Comparison of ENCODE assay signal across 21 cellular contexts in the genomic region with DNA sequence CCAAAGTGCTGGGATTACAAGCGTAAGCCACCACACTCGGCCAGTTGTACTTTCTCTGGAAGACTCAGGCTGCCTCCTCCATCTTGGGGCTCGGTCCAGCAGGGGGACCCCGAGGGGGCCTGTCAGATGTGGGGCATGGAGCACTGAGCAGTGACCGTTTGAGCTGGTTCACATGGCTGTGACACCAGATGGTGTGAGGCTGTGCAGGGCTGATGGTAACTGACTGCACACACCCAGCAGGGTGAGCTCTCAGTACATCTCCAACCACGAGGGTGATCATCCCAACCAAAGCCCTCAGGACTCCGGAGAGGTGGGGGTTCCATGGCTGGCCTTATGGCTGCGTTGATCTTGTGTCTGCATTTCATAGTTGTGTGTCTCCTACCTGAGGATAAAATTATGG.
DNase-seq lines count a peak whose midpoint lies in the region; ATAC-seq, FAIRE-seq and TF ChIP-seq lines count a peak whose summit lies in the region.
"Had no signal": no experiment of that assay in that cellular context is flagged by ENCODE, and none has a peak within 500 bp of the region (broad histone marks: within the 10 kb centered on the region; RNA-seq: fewer than 3 reads in every experiment).

No MANE protein-coding gene starts in this region.

- no peak for FAIRE-seq in kidney (lab: Jason Lieb, UNC)
- FAIRE-seq: GM19239 had no signal

- no peaks in the 10 kb centered on the region for H3K9me3 Mint-ChIP-seq in activated CD8-positive, alpha-beta T cell treated with anti-CD3 and anti-CD28 coated beads, Interleukin-2, amount 10 ng/mL, durations not matched to agents 7 days and 5 days (ENCODE audit: insufficient read depth)
- H3K9me3 Mint-ChIP-seq in activated CD8-positive, alpha-beta T cell treated with anti-CD3 and anti-CD28 coated beads for 36 hours, result no peaks in the 10 kb centered on the region
- H3K9me3 Mint-ChIP-seq in activated T-helper 2 cell treated with anti-CD3 and anti-CD28 coated beads, Interferon-gamma antibody, Interleukin-2, Interleukin-4, amounts not matched to agents 10 μg/mL and 5 μg/mL and 100 μg/mL, durations not matched to agents 14 hours and 24 hours and 36 hours, result no peaks in the 10 kb centered on the region

- no peaks in the 10 kb centered on the region for H3K36me3 ChIP-seq in kidney (ENCODE audit: control insufficient read depth in 1 of 2, insufficient read depth in 2 of 2, low read length in 2 of 2)
- H3K36me3 ChIP-seq: MG63 had no signal

- H3K27ac ChIP-seq in kidney (ENCODE audit: low read depth in 2 of 2, low read length in 2 of 2), result no peak overlapping the region

- H3K4me3 Mint-ChIP-seq in activated CD8-positive, alpha-beta T cell treated with anti-CD3 and anti-CD28 coated beads, Interleukin-2, amount 10 ng/mL, durations not matched to agents 7 days and 5 days, result no peak overlapping the region
- H3K4me3 Mint-ChIP-seq in activated CD8-positive, alpha-beta T cell treated with anti-CD3 and anti-CD28 coated beads for 36 hours, result no peak overlapping the region
- no peak overlapping the region for H3K4me3 Mint-ChIP-seq in activated T-helper 2 cell treated with anti-CD3 and anti-CD28 coated beads, Interferon-gamma antibody, Interleukin-2, Interleukin-4, amounts not matched to agents 10 μg/mL and 5 μg/mL and 100 μg/mL, durations not matched to agents 14 hours and 24 hours and 36 hours (ENCODE audit: low read depth)
- H3K4me3 Mint-ChIP-seq: B cell; CD4-positive, CD25-positive, alpha-beta regulatory T cell had no signal

- H3K4me1 ChIP-seq in kidney (ENCODE audit: control insufficient read depth in 1 of 2, insufficient read depth in 1 of 2, low read depth in 1 of 2, low read length in 2 of 2), result peaks cover 0 to 4% of the 10 kb centered on the region in 2 donors

- no peak for TF ChIP-seq CTCF in activated CD8-positive, alpha-beta T cell treated with anti-CD3 and anti-CD28 coated beads for 36 hours (IDR thresholded peaks at IDR 0.05)
- no peak for TF ChIP-seq CTCF in kidney (IDR thresholded peaks at IDR 0.05; ENCODE audit: borderline replicate concordance, extremely low read depth, insufficient read depth)

- H3K27ac Mint-ChIP-seq in activated CD8-positive, alpha-beta T cell treated with anti-CD3 and anti-CD28 coated beads, Interleukin-2, amount 10 ng/mL, durations not matched to agents 7 days and 5 days, result no peak overlapping the region
- H3K27ac Mint-ChIP-seq in activated CD8-positive, alpha-beta T cell treated with anti-CD3 and anti-CD28 coated beads for 36 hours, result no peak overlapping the region
- H3K27ac Mint-ChIP-seq in activated T-helper 2 cell treated with anti-CD3 and anti-CD28 coated beads, Interferon-gamma antibody, Interleukin-2, Interleukin-4, amounts not matched to agents 10 μg/mL and 5 μg/mL and 100 μg/mL, durations not matched to agents 14 hours and 24 hours and 36 hours, result no peak overlapping the region
- H3K27ac Mint-ChIP-seq: B cell had no signal

- POLR2A ChIA-PET in activated CD8-positive, alpha-beta T cell treated with anti-CD3 and anti-CD28 coated beads, Interleukin-2, amount 10 ng/mL, durations not matched to agents 7 days and 5 days (lab: Charles Lee), result interaction anchor here (1.5 kb wide), 1 partner anchor 11 kb away, joined by 3 read pairs; no protein-coding TSS in a partner anchor
- POLR2A ChIA-PET in activated CD8-positive, alpha-beta T cell treated with anti-CD3 and anti-CD28 coated beads for 36 hours (lab: Charles Lee), result interaction anchor here (1.0 kb wide), 1 partner anchor 14 kb away, joined by 3 read pairs; no protein-coding TSS in a partner anchor

- H3K36me3 Mint-ChIP-seq in activated CD8-positive, alpha-beta T cell treated with anti-CD3 and anti-CD28 coated beads, Interleukin-2, amount 10 ng/mL, durations not matched to agents 7 days and 5 days (ENCODE audit: low read depth), result no peaks in the 10 kb centered on the region
- H3K36me3 Mint-ChIP-seq in activated CD8-positive, alpha-beta T cell treated with anti-CD3 and anti-CD28 coated beads for 36 hours (ENCODE audit: low read depth), result no peaks in the 10 kb centered on the region
- H3K36me3 Mint-ChIP-seq in activated T-helper 2 cell treated with anti-CD3 and anti-CD28 coated beads, Interferon-gamma antibody, Interleukin-2, Interleukin-4, amounts not matched to agents 10 μg/mL and 5 μg/mL and 100 μg/mL, durations not matched to agents 14 hours and 24 hours and 36 hours (ENCODE audit: low read depth), result no peaks in the 10 kb centered on the region
- H3K36me3 Mint-ChIP-seq: CD4-positive, CD25-positive, alpha-beta regulatory T cell had no signal

- intact Hi-C loops in activated CD8-positive, alpha-beta T cell treated with anti-CD3 and anti-CD28 coated beads for 36 hours (cut with micrococcal nuclease), result no loop called here
- intact Hi-C loops in activated T-helper 2 cell treated with anti-CD3 and anti-CD28 coated beads, Interferon-gamma antibody, Interleukin-2, Interleukin-4, amounts not matched to agents 10 μg/mL and 5 μg/mL and 100 μg/mL, durations not matched to agents 14 hours and 24 hours and 36 hours (cut with micrococcal nuclease), result no loop called here
- intact Hi-C loops in kidney (cut with DNase I), result no loop called here

- no peak overlapping the region for H3K9ac ChIP-seq in kidney (ENCODE audit: low read length in 2 of 2)
- H3K9ac ChIP-seq: SK-N-SH had no signal

- CTCF ChIA-PET in activated CD8-positive, alpha-beta T cell treated with anti-CD3 and anti-CD28 coated beads, Interleukin-2, amount 10 ng/mL, durations not matched to agents 7 days and 5 days (lab: Charles Lee), result no interaction called here
- CTCF ChIA-PET in activated CD8-positive, alpha-beta T cell treated with anti-CD3 and anti-CD28 coated beads for 36 hours (lab: Charles Lee), result interaction anchor here (1.3 kb wide), 1 partner anchor 11 kb away, joined by 3 read pairs; no protein-coding TSS in a partner anchor

- DNase-seq in activated CD8-positive, alpha-beta T cell treated with anti-CD3 and anti-CD28 coated beads, Interleukin-2, amount 10 ng/mL, durations not matched to agents 7 days and 5 days, result peak; percentile 7
- no peak for DNase-seq in activated CD8-positive, alpha-beta T cell treated with anti-CD3 and anti-CD28 coated beads for 36 hours
- DNase-seq in activated T-helper 2 cell treated with anti-CD3 and anti-CD28 coated beads, Interferon-gamma antibody, Interleukin-2, Interleukin-4, amounts not matched to agents 10 μg/mL and 5 μg/mL and 100 μg/mL, durations not matched to agents 14 hours and 24 hours and 36 hours (ENCODE audit: low spot score), result peak; percentile 6
- DNase-seq in kidney, result peak; percentile 59
- no peak for DNase-seq in NCI-H2171 treated with DMSO at 0.1 percent for 48 hours (lab: John Stamatoyannopoulos, UW)
- no peak for DNase-seq in T-helper 9 cell
- DNase-seq in NCI-H226, result no peak
- DNase-seq: CD4-positive, CD25-positive, alpha-beta regulatory T cell; COR-L47; DMS79; MG63; NCI-H1048; NCI-H1417 treated with DMSO at 0.1 percent for 48 hours; NCI-H1930; NCI-H2227 treated with DMSO at 0.1 percent for 48 hours; NCI-H510A treated with DMSO at 0.1 percent for 48 hours; NCI-H748 treated with DMSO at 0.1 percent for 48 hours; SIG-M5 had no signal

- ATAC-seq in activated CD8-positive, alpha-beta T cell treated with anti-CD3 and anti-CD28 coated beads, Interleukin-2, amount 10 ng/mL, durations not matched to agents 7 days and 5 days, result no peak
- ATAC-seq in activated CD8-positive, alpha-beta T cell treated with anti-CD3 and anti-CD28 coated beads for 36 hours, result no peak

- peaks cover 7% of the 10 kb centered on the region for H3K4me1 Mint-ChIP-seq in activated CD8-positive, alpha-beta T cell treated with anti-CD3 and anti-CD28 coated beads, Interleukin-2, amount 10 ng/mL, durations not matched to agents 7 days and 5 days (ENCODE audit: low read depth)
- H3K4me1 Mint-ChIP-seq in activated CD8-positive, alpha-beta T cell treated with anti-CD3 and anti-CD28 coated beads for 36 hours (ENCODE audit: low read depth), result peaks cover 12% of the 10 kb centered on the region
- no peaks in the 10 kb centered on the region for H3K4me1 Mint-ChIP-seq in activated T-helper 2 cell treated with anti-CD3 and anti-CD28 coated beads, Interferon-gamma antibody, Interleukin-2, Interleukin-4, amounts not matched to agents 10 μg/mL and 5 μg/mL and 100 μg/mL, durations not matched to agents 14 hours and 24 hours and 36 hours (ENCODE audit: low read depth)
- H3K4me1 Mint-ChIP-seq: B cell had no signal

- H3K9me3 ChIP-seq in kidney (ENCODE audit: control insufficient read depth in 1 of 2, low read length in 2 of 2), result no peaks in the 10 kb centered on the region
- H3K9me3 ChIP-seq: MG63, SK-N-SH had no signal

- H3K27me3 Mint-ChIP-seq in activated CD8-positive, alpha-beta T cell treated with anti-CD3 and anti-CD28 coated beads, Interleukin-2, amount 10 ng/mL, durations not matched to agents 7 days and 5 days (ENCODE audit: low read depth), result peaks cover 46% of the 10 kb centered on the region
- peaks cover 22% of the 10 kb centered on the region for H3K27me3 Mint-ChIP-seq in activated CD8-positive, alpha-beta T cell treated with anti-CD3 and anti-CD28 coated beads for 36 hours
- H3K27me3 Mint-ChIP-seq in activated T-helper 2 cell treated with anti-CD3 and anti-CD28 coated beads, Interferon-gamma antibody, Interleukin-2, Interleukin-4, amounts not matched to agents 10 μg/mL and 5 μg/mL and 100 μg/mL, durations not matched to agents 14 hours and 24 hours and 36 hours (ENCODE audit: low read depth), result peaks cover 29% of the 10 kb centered on the region

- H3K4me3 ChIP-seq in kidney (ENCODE audit: low read length in 2 of 2), result no peak overlapping the region
- H3K4me3 ChIP-seq: MG63 had no signal

Comparison
In these comparisons a context has a peak if more than half of its experiments do, and no peak if none do; other contexts are left out.
1. DNase-seq: peak in activated CD8-positive, alpha-beta T cell treated with anti-CD3 and anti-CD28 coated beads, Interleukin-2, amount 10 ng/mL, durations not matched to agents 7 days and 5 days (single experiment), activated T-helper 2 cell treated with anti-CD3 and anti-CD28 coated beads, Interferon-gamma antibody, Interleukin-2, Interleukin-4, amounts not matched to agents 10 μg/mL and 5 μg/mL and 100 μg/mL, durations not matched to agents 14 hours and 24 hours and 36 hours (single experiment) and kidney (single experiment); none in activated CD8-positive, alpha-beta T cell treated with anti-CD3 and anti-CD28 coated beads for 36 hours (single experiment), NCI-H2171 treated with DMSO at 0.1 percent for 48 hours (single experiment), T-helper 9 cell (single experiment) and NCI-H226 (single experiment).